11 cellular contexts compared by ENCODE assay signal in the genomic region with DNA sequence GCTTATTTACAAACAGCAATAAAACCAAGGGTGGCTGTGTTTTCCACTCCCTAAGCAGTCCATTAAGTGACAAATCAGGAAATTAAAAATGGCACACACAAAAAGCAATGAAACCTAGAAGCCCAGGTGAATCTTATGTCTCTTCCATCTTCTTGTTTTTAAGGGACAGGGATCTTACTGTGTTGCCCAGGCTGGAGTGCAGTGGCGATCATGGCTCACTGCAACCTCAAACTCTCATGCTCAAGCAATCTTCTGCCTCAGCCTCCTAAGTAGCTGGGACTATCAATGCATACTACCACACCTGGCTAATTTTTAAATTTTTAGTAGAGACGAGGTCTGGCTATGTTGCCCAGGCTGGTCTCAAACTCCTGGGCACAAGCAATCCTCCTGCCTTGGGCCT. TPM values are rescaled to one million over a fixed set of nuclear protein-coding genes. Genes with fewer than 3 reads are reported as not detected.
DNase-seq lines count a peak whose midpoint lies in the region; ATAC-seq and TF ChIP-seq lines count a peak whose summit lies in the region.
"Had no signal": no experiment of that assay in that cellular context is flagged by ENCODE, and none has a peak within 500 bp of the region (broad histone marks: within the 10 kb centered on the region; RNA-seq: fewer than 3 reads in every experiment).

No MANE protein-coding gene starts in this region.

- in situ Hi-C loops in G401 (cut with HindIII; ENCODE audit: low sequenced_read_pairs): no loop called here

- H3K27me3 Mint-ChIP-seq in activated CD4-positive, alpha-beta T cell treated with anti-CD3 and anti-CD28 coated beads, Interleukin-2, amount 10 ng/mL, durations not matched to agents 24 days and 14 days: no peaks in the 10 kb centered on the region
- no peaks in the 10 kb centered on the region for H3K27me3 Mint-ChIP-seq in activated T-cell treated with anti-CD3 and anti-CD28 coated beads, Interleukin-2, amount 50 U/mL, for 72 hours (ENCODE audit: low read depth)

- peaks cover 9% of the 10 kb centered on the region for H3K4me1 ChIP-seq in stomach smooth muscle (ENCODE audit: control insufficient read depth, insufficient read depth, low read length)

- peaks cover 35% of the 10 kb centered on the region for H3K79me2 ChIP-seq in SU-DHL-6 (ENCODE audit: insufficient read depth, low read length)

- no peak for TF ChIP-seq CTCF in SU-DHL-6 (IDR thresholded peaks at IDR 0.05; ENCODE audit: insufficient read depth, low read length, poor library complexity, severe bottlenecking)
- TF ChIP-seq CTCF in foreskin fibroblast (IDR thresholded peaks at IDR 0.05; ENCODE audit: low read depth, low read length): no peak

- peaks cover 23% of the 10 kb centered on the region for H3K36me3 Mint-ChIP-seq in activated CD4-positive, alpha-beta T cell treated with anti-CD3 and anti-CD28 coated beads, Interleukin-2, amount 10 ng/mL, durations not matched to agents 24 days and 14 days (ENCODE audit: low read depth)
- H3K36me3 Mint-ChIP-seq in activated T-cell treated with anti-CD3 and anti-CD28 coated beads, Interleukin-2, amount 50 U/mL, for 72 hours (ENCODE audit: insufficient read depth in 2 of 2): peaks cover 8 to 20% of the 10 kb centered on the region in 2 donors

- no peaks in the 10 kb centered on the region for H3K9me3 ChIP-seq in SU-DHL-6 (ENCODE audit: insufficient read depth, low read length)
- no peaks in the 10 kb centered on the region for H3K9me3 ChIP-seq in stomach smooth muscle (ENCODE audit: control insufficient read depth in 2 of 2, low read length in 2 of 2)
- H3K9me3 ChIP-seq: A549 had no signal

- no peaks in the 10 kb centered on the region for H3K9me2 ChIP-seq in SU-DHL-6 (replicated peaks; ENCODE audit: insufficient read depth, low read length)

- no peak overlapping the region for H3K4me3 Mint-ChIP-seq in activated CD4-positive, alpha-beta T cell treated with anti-CD3 and anti-CD28 coated beads, Interleukin-2, amount 10 ng/mL, durations not matched to agents 24 days and 14 days
- H3K4me3 Mint-ChIP-seq in activated T-cell treated with anti-CD3 and anti-CD28 coated beads, Interleukin-2, amount 50 U/mL, for 72 hours: no peak overlapping the region

- H4K20me1 ChIP-seq in SU-DHL-6 (ENCODE audit: low read depth, low read length): no peaks in the 10 kb centered on the region

- H3K27ac ChIP-seq in SU-DHL-6 (ENCODE audit: low read depth, low read length): no peak overlapping the region
- no peak overlapping the region for H3K27ac ChIP-seq in stomach smooth muscle (ENCODE audit: low read length)

- ATAC-seq in activated T-cell treated with anti-CD3 and anti-CD28 coated beads, Interleukin-2, amount 50 U/mL, for 72 hours (replicated peaks in 1 of 2): no peak

- H3F3A ChIP-seq in SU-DHL-6 (ENCODE audit: insufficient read depth): peaks cover 15% of the 10 kb centered on the region

- no peaks in the 10 kb centered on the region for H3K9me3 Mint-ChIP-seq in activated CD4-positive, alpha-beta T cell treated with anti-CD3 and anti-CD28 coated beads, Interleukin-2, amount 10 ng/mL, durations not matched to agents 24 days and 14 days
- no peaks in the 10 kb centered on the region for H3K9me3 Mint-ChIP-seq in activated T-cell treated with anti-CD3 and anti-CD28 coated beads, Interleukin-2, amount 50 U/mL, for 72 hours

- H3K4me2 ChIP-seq in SU-DHL-6 (ENCODE audit: low read depth, low read length, poor library complexity, severe bottlenecking): peak overlapping the region; percentile 74

- H3K9ac ChIP-seq in SU-DHL-6 (ENCODE audit: low read length): no peak overlapping the region
- no peak overlapping the region for H3K9ac ChIP-seq in stomach smooth muscle (ENCODE audit: low read length in 2 of 2)

- no peak overlapping the region for H2AFZ ChIP-seq in SU-DHL-6 (ENCODE audit: low read depth, low read length, severe bottlenecking)

- H3K27ac Mint-ChIP-seq in activated CD4-positive, alpha-beta T cell treated with anti-CD3 and anti-CD28 coated beads, Interleukin-2, amount 10 ng/mL, durations not matched to agents 24 days and 14 days: peak overlapping the region; percentile 54
- H3K27ac Mint-ChIP-seq in activated T-cell treated with anti-CD3 and anti-CD28 coated beads, Interleukin-2, amount 50 U/mL, for 72 hours: no peak overlapping the region

- no peak for DNase-seq in activated CD4-positive, alpha-beta T cell treated with anti-CD3 and anti-CD28 coated beads, Interleukin-2, amount 10 ng/mL, durations not matched to agents 24 days and 14 days
- DNase-seq in activated CD4-positive, alpha-beta T cell treated with anti-CD3 and anti-CD28 coated beads for 48 hours: no peak
- no peak for DNase-seq in foreskin fibroblast
- DNase-seq in activated T-cell treated with anti-CD3 and anti-CD28 coated beads, Interleukin-2, amount 50 U/mL, for 72 hours: no peak
- DNase-seq in anterior cingulate cortex (lab: John Stamatoyannopoulos, UW): no peak
- no peak for DNase-seq in G401 (ENCODE audit: low spot score)
- DNase-seq: kidney, NCI-H1694 treated with DMSO at 0.1 percent for 48 hours had no signal

- H3K4me3 ChIP-seq in SU-DHL-6 (ENCODE audit: insufficient read depth, low read length, poor library complexity, severe bottlenecking): no peak overlapping the region
- H3K4me3 ChIP-seq in foreskin fibroblast (ENCODE audit: low read depth in 1 of 2, low read length in 2 of 2): peak overlapping the region; percentile 64 to 92
- peak overlapping the region; percentile 41 to 52 for H3K4me3 ChIP-seq in stomach smooth muscle (ENCODE audit: low read length in 2 of 2)
- H3K4me3 ChIP-seq: A549 had no signal

- H3K27me3 ChIP-seq in SU-DHL-6 (ENCODE audit: low read length) (no peaks in the 10 kb centered on the region), stomach smooth muscle (ENCODE audit: control insufficient read depth in 1 of 2, insufficient read depth in 2 of 2, low read length in 2 of 2) (no peaks in the 10 kb centered on the region)

- H3K4me1 Mint-ChIP-seq in activated CD4-positive, alpha-beta T cell treated with anti-CD3 and anti-CD28 coated beads, Interleukin-2, amount 10 ng/mL, durations not matched to agents 24 days and 14 days: peaks cover 28% of the 10 kb centered on the region
- peaks cover 51% of the 10 kb centered on the region for H3K4me1 Mint-ChIP-seq in activated T-cell treated with anti-CD3 and anti-CD28 coated beads, Interleukin-2, amount 50 U/mL, for 72 hours (ENCODE audit: low read depth)

- H3K36me3 ChIP-seq in SU-DHL-6 (ENCODE audit: low read length): no peaks in the 10 kb centered on the region
- H3K36me3 ChIP-seq in stomach smooth muscle (ENCODE audit: control insufficient read depth in 2 of 2, insufficient read depth in 2 of 2, low read length in 2 of 2): peaks cover 0 to 4% of the 10 kb centered on the region in 2 donors

- intact Hi-C loops in activated CD4-positive, alpha-beta T cell treated with anti-CD3 and anti-CD28 coated beads, Interleukin-2, amount 10 ng/mL, durations not matched to agents 24 days and 14 days (cut with micrococcal nuclease): no loop called here

RNA-seq across cellular contexts. Expression of gene CERS5, which starts 52.4 kb away (rescaled TPM):
- 62.6 and 66.5 TPM in 2 replicates for total RNA-seq in activated CD4-positive, alpha-beta T cell treated with anti-CD3 and anti-CD28 coated beads, Interleukin-2, amount 10 ng/mL, durations not matched to agents 24 days and 14 days
- 10 to 100 TPM; 82.5 to 87.6 TPM for total RNA-seq in activated T-cell treated with anti-CD3 and anti-CD28 coated beads, Interleukin-2, amount 50 U/mL, for 72 hours
- total RNA-seq in G401 (2014; rRNA removed; shearing (Covaris generic)): 51.0 and 56.0 TPM in 2 replicates
